In genomic region chr2:143163499-143163898, GRCh38 we compare ENCODE assay signal across 22 cellular contexts. TPM values are rescaled to one million over a fixed set of nuclear protein-coding genes. Genes with fewer than 3 reads are reported as not detected.
DNase-seq lines count a peak whose midpoint lies in the region; ATAC-seq, FAIRE-seq and TF ChIP-seq lines count a peak whose summit lies in the region.
"Had no signal": no experiment of that assay in that cellular context is flagged by ENCODE, and none has a peak within 500 bp of the region (broad histone marks: within the 10 kb centered on the region; RNA-seq: fewer than 3 reads in every experiment).

No MANE protein-coding gene starts in this region.

- H3K27me3 ChIP-seq in CD4-positive, alpha-beta T cell (ENCODE audit: control insufficient read depth, insufficient read depth, low read length): no peaks in the 10 kb centered on the region
- no peaks in the 10 kb centered on the region for H3K27me3 ChIP-seq in neutrophil
- H3K27me3 ChIP-seq in Karpas-422 (ENCODE audit: low read length): no peaks in the 10 kb centered on the region

- H2AFZ ChIP-seq in Karpas-422 (ENCODE audit: low read length): no peak overlapping the region
- H2AFZ ChIP-seq: GM23338 had no signal

- H3K9me2 ChIP-seq in Karpas-422 (replicated peaks; ENCODE audit: insufficient read depth, low read length): no peaks in the 10 kb centered on the region

- H3K4me3 ChIP-seq in neutrophil (ENCODE audit: low read depth in 1 of 2, low read length in 1 of 2): peak overlapping the region in 1 of 2 experiments; percentile 11
- H3K4me3 ChIP-seq in Karpas-422 (ENCODE audit: low read length): no peak overlapping the region
- H3K4me3 ChIP-seq: GM23338 had no signal

- no peaks in the 10 kb centered on the region for H3K27me3 Mint-ChIP-seq in CD4-positive, alpha-beta T cell
- H3K27me3 Mint-ChIP-seq: CD4-positive, CD25-positive, alpha-beta regulatory T cell; CD8-positive, alpha-beta memory T cell had no signal

- H3K36me3 Mint-ChIP-seq in CD4-positive, alpha-beta T cell (ENCODE audit: low read depth): peaks cover 86% of the 10 kb centered on the region

- DNase-seq in NCI-H446 treated with DMSO at 0.1 percent for 48 hours (lab: John Stamatoyannopoulos, UW) (peak; percentile 5), NCI-H446 (lab: John Stamatoyannopoulos, UW) (no peak), Karpas-422 (no peak), AML-193 (lab: John Stamatoyannopoulos, UW) (no peak)
- DNase-seq in CD4-positive, alpha-beta T cell: no peak
- DNase-seq: C1 segment of cervical spinal cord; Calu3; CD4-positive, CD25-positive, alpha-beta regulatory T cell; CD8-positive, alpha-beta memory T cell; DMS53; DND-41; H9 had no signal

- H3K79me2 ChIP-seq in Karpas-422 (ENCODE audit: low read length): peaks cover 58% of the 10 kb centered on the region

- no peaks in the 10 kb centered on the region for H3K9me3 Mint-ChIP-seq in CD4-positive, alpha-beta T cell
- H3K9me3 Mint-ChIP-seq: CD4-positive, CD25-positive, alpha-beta regulatory T cell; CD8-positive, alpha-beta memory T cell; GM23338; H9 had no signal

- H3K4me1 Mint-ChIP-seq in CD4-positive, alpha-beta T cell (ENCODE audit: low read depth): peaks cover 92% of the 10 kb centered on the region
- H3K4me1 Mint-ChIP-seq: GM23338, H9 had no signal

- no peak overlapping the region for H3K4me3 Mint-ChIP-seq in CD4-positive, alpha-beta T cell
- H3K4me3 Mint-ChIP-seq: CD4-positive, CD25-positive, alpha-beta regulatory T cell; CD8-positive, alpha-beta memory T cell; GM23338; H9 had no signal

- ATAC-seq in CD4-positive, alpha-beta T cell (ENCODE audit: poor library complexity): no peak
- ATAC-seq in GM19455 (IDR thresholded peaks at IDR 0.05; ENCODE audit: unreplicated experiment): no peak
- ATAC-seq: GM23338, HCT116 had no signal

- H3K4me1 ChIP-seq in neutrophil (ENCODE audit: control insufficient read depth in 1 of 2, insufficient read depth in 1 of 2, low read depth in 1 of 2, low read length in 1 of 2) (peaks cover 54 to 77% of the 10 kb centered on the region in 2 experiments), Karpas-422 (ENCODE audit: low read length) (peaks cover 57% of the 10 kb centered on the region)

- no peak for TF ChIP-seq CTCF in CD4-positive, alpha-beta T cell (IDR thresholded peaks at IDR 0.05)
- no peak for TF ChIP-seq CTCF in neutrophil (IDR thresholded peaks at IDR 0.05)

- CTCF ChIA-PET in CD4-positive, alpha-beta T cell (lab: Charles Lee): interaction anchor here (0.8 to 4.1 kb wide), 9 partner anchors 8 to 129 kb away, joined by 3 to 76 read pairs (median 7); no protein-coding TSS in a partner anchor

- no peaks in the 10 kb centered on the region for H4K20me1 ChIP-seq in Karpas-422 (ENCODE audit: insufficient read depth, low read depth, low read length)

- H3K27ac Mint-ChIP-seq in CD4-positive, alpha-beta T cell: peak overlapping the region; percentile 55
- H3K27ac Mint-ChIP-seq: GM23338, H9 had no signal

- peak; percentile 77 for FAIRE-seq in TTC549 (lab: Jason Lieb, UNC)
- FAIRE-seq: A204.1, G401.6, GM12892, GM19239 had no signal

- no peak overlapping the region for H3K27ac ChIP-seq in CD4-positive, alpha-beta T cell (ENCODE audit: low read depth, low read length)
- H3K27ac ChIP-seq in neutrophil: peak overlapping the region; percentile 92
- no peak overlapping the region for H3K27ac ChIP-seq in Karpas-422 (ENCODE audit: low read length)
- H3K27ac ChIP-seq: 22Rv1 had no signal

- no peak overlapping the region for H3K4me2 ChIP-seq in Karpas-422 (ENCODE audit: low read depth, low read length, poor library complexity, severe bottlenecking)
- H3K4me2 ChIP-seq: GM23338 had no signal

- no peak overlapping the region for H3K9ac ChIP-seq in Karpas-422 (ENCODE audit: low read length)

- H3K36me3 ChIP-seq in neutrophil: no peaks in the 10 kb centered on the region
- H3K36me3 ChIP-seq in Karpas-422 (ENCODE audit: insufficient read depth, low read length): no peaks in the 10 kb centered on the region

- H3K9me3 ChIP-seq in CD4-positive, alpha-beta T cell (ENCODE audit: control insufficient read depth, low read length): no peaks in the 10 kb centered on the region
- H3K9me3 ChIP-seq in neutrophil (no peaks in the 10 kb centered on the region), Karpas-422 (ENCODE audit: low read length) (no peaks in the 10 kb centered on the region)

- POLR2A ChIA-PET in CD4-positive, alpha-beta T cell (lab: Charles Lee): interaction anchor here (1.0 to 4.1 kb wide), 3 partner anchors 32 to 95 kb away, joined by 3 to 36 read pairs (median 20); no protein-coding TSS in a partner anchor

- intact Hi-C loops in CD4-positive, alpha-beta T cell (cut with DNase I, micrococcal nuclease): loop anchor here (2.0 kb wide), 2 partner anchors 53 to 95 kb away; no protein-coding TSS in a partner anchor

RNA-seq across cellular contexts. Expression of gene ARHGAP15, which starts 34.3 kb away (rescaled TPM):
- total RNA-seq in CD4-positive, alpha-beta T cell: 100 to 1,000 TPM; 158 to 165 TPM
- 65.6 and 82.8 TPM in 2 replicates for total RNA-seq in Karpas-422 (2014; rRNA removed; shearing (Covaris generic); ENCODE audit: low replicate concordance)
- total RNA-seq: Calu3, GM23338, H9 had no signal
